In genomic region chr11:133964946-133965632, GRCh38 we compare ENCODE assay signal across 1 cellular context.
TF ChIP-seq lines count a peak whose summit lies in the region.

No MANE protein-coding gene starts in this region.

TF ChIP-seq in SK-N-SH treated with all-trans-retinoic acid at 6 μM for 48 hours, 23 proteins besides CTCF, POLR2A, EP300 and RAD21 (continued from another document):
- TF ChIP-seq SNAI2 (CRISPR knock-in tag; IDR thresholded peaks at IDR 0.05) (no peak), CSRNP3 (CRISPR knock-in tag; IDR thresholded peaks at IDR 0.05) (no peak)
